1 cellular context compared by ENCODE assay signal in the genomic region with DNA sequence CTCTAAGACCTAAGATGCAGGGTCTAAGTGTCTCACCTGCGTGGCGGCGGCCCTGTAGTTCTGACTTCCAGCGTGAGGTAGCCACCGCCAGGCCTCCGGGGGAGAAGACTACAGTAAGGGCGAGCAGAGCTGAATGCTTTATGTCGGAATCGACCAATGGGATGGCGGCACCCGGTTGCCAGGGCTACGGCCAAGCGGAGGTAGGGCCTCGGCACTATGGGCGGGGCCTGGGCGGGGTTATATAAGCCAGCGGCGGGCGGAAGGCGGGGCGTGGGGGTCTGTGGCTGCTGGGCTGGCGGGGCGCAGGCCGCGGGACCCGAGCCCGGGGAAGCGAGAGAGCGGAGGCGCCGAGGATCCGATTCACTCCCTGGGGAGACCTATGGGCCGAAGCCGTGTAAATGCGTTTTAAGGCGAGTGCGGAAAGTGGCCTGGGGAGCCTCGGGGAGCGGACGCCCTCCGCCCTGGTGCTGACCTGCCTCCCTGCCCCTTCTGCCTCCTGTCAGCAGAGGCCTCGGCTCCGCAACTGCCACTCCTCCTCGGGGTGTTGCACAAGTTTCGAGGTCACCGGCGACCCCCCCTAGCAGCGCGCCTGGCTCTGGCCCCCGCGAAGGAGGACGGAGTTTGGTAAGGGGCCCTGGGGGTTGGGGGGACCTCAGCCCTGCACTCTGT.
TF ChIP-seq lines count a peak whose summit lies in the region.

Gene AZIN2, plus strand, starts transcription at position 269 of the 669 bp plus-strand sequence. CDS start 1,097 bp downstream, outside the sequence.

TF ChIP-seq in HepG2, 621 proteins besides CTCF, POLR2A, EP300 and RAD21 (continued from another document and continues in another):
- TF ChIP-seq, protein P1, sequence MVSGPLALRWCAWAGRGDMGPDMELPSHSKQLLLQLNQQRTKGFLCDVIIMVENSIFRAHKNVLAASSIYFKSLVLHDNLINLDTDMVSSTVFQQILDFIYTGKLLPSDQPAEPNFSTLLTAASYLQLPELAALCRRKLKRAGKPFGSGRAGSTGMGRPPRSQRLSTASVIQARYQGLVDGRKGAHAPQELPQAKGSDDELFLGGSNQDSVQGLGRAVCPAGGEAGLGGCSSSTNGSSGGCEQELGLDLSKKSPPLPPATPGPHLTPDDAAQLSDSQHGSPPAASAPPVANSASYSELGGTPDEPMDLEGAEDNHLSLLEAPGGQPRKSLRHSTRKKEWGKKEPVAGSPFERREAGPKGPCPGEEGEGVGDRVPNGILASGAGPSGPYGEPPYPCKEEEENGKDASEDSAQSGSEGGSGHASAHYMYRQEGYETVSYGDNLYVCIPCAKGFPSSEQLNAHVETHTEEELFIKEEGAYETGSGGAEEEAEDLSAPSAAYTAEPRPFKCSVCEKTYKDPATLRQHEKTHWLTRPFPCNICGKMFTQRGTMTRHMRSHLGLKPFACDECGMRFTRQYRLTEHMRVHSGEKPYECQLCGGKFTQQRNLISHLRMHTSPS (CRISPR knock-in tag; IDR thresholded peaks at IDR 0.05; ENCODE audit: low read depth) = peak; percentile 36; the same call in 1 of the 2 replicates
- no peak for TF ChIP-seq POGZ (CRISPR knock-in tag; IDR thresholded peaks at IDR 0.05)
- peak; percentile 85 for TF ChIP-seq SP4 (CRISPR knock-in tag; IDR thresholded peaks at IDR 0.05)
- peak; percentile 53; the same call in 1 of the 2 replicates for TF ChIP-seq ZNF234 (CRISPR knock-in tag; conservative IDR thresholded peaks at IDR 0.05)
- no peak for TF ChIP-seq ZNF510 (CRISPR knock-in tag; IDR thresholded peaks at IDR 0.05; ENCODE audit: low read depth)
- peak; percentile 68; the same call in 1 of the 2 replicates for TF ChIP-seq ZNF274 (CRISPR knock-in tag; IDR thresholded peaks at IDR 0.05)
- TF ChIP-seq ZFP37 (CRISPR knock-in tag; IDR thresholded peaks at IDR 0.05; ENCODE audit: borderline replicate concordance) = 0 out of 2 replicates have a peak, but pooled peaks have one; percentile 5
- peak; percentile 57; the same call in 1 of the 2 replicates for TF ChIP-seq ZGPAT (CRISPR knock-in tag; IDR thresholded peaks at IDR 0.05)
- no peak for TF ChIP-seq ATF7 (IDR thresholded peaks at IDR 0.05)
- TF ChIP-seq ATF7 (CRISPR knock-in tag; IDR thresholded peaks at IDR 0.05) = peak; percentile 36; the same call in 1 of the 2 replicates
- TF ChIP-seq, protein P2, sequence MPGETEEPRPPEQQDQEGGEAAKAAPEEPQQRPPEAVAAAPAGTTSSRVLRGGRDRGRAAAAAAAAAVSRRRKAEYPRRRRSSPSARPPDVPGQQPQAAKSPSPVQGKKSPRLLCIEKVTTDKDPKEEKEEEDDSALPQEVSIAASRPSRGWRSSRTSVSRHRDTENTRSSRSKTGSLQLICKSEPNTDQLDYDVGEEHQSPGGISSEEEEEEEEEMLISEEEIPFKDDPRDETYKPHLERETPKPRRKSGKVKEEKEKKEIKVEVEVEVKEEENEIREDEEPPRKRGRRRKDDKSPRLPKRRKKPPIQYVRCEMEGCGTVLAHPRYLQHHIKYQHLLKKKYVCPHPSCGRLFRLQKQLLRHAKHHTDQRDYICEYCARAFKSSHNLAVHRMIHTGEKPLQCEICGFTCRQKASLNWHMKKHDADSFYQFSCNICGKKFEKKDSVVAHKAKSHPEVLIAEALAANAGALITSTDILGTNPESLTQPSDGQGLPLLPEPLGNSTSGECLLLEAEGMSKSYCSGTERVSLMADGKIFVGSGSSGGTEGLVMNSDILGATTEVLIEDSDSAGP (CRISPR knock-in tag; IDR thresholded peaks at IDR 0.05; ENCODE audit: borderline replicate concordance) = peak; percentile 78; the same call in 1 of the 2 replicates
- TF ChIP-seq PATZ1 (CRISPR knock-in tag; IDR thresholded peaks at IDR 0.05) = peak; percentile 82
- TF ChIP-seq, protein P3, sequence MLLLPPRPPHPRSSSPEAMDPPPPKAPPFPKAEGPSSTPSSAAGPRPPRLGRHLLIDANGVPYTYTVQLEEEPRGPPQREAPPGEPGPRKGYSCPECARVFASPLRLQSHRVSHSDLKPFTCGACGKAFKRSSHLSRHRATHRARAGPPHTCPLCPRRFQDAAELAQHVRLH (CRISPR knock-in tag; IDR thresholded peaks at IDR 0.05; ENCODE audit: borderline replicate concordance, low read depth) = peak; percentile 29; the same call in 1 of the 2 replicates
- TF ChIP-seq SOX6 (IDR thresholded peaks at IDR 0.05) = no peak
- TF ChIP-seq SOX6 (CRISPR knock-in tag; IDR thresholded peaks at IDR 0.05) = no peak
- TF ChIP-seq ETV6 (CRISPR knock-in tag; conservative IDR thresholded peaks at IDR 0.05) = 0 out of 2 replicates have a peak, but pooled peaks have one; percentile 65
- TF ChIP-seq SMAD1 (CRISPR knock-in tag; IDR thresholded peaks at IDR 0.05; ENCODE audit: borderline replicate concordance, low read depth) = peak; percentile 78; the same call in 1 of the 2 replicates
- TF ChIP-seq ZFX (CRISPR knock-in tag; IDR thresholded peaks at IDR 0.05; ENCODE audit: low read depth) = peak; percentile 85
- peak; percentile 73; the same call in 1 of the 2 replicates for TF ChIP-seq KAT8 (CRISPR knock-in tag; IDR thresholded peaks at IDR 0.05)
- 0 out of 2 replicates have a peak, but pooled peaks have one; percentile 25 for TF ChIP-seq ZNF713 (CRISPR knock-in tag; IDR thresholded peaks at IDR 0.05)
- 0 out of 2 replicates have a peak, but pooled peaks have one; percentile 34 for TF ChIP-seq ATF3 (CRISPR knock-in tag; IDR thresholded peaks at IDR 0.05)
- 0 out of 2 replicates have a peak, but pooled peaks have one; percentile 20 for TF ChIP-seq YEATS2 (CRISPR knock-in tag; IDR thresholded peaks at IDR 0.05; ENCODE audit: borderline replicate concordance)
- TF ChIP-seq KAT7 (CRISPR knock-in tag; IDR thresholded peaks at IDR 0.05; ENCODE audit: borderline replicate concordance) = no peak; the same call in 1 of the 2 replicates
- peak; percentile 44; the same call in 1 of the 2 replicates for TF ChIP-seq ZNF441 (CRISPR knock-in tag; IDR thresholded peaks at IDR 0.05; ENCODE audit: borderline replicate concordance)
- 0 out of 2 replicates have a peak, but pooled peaks have one; percentile 28 for TF ChIP-seq ZNF343 (CRISPR knock-in tag; IDR thresholded peaks at IDR 0.05)
- TF ChIP-seq MTA1 (CRISPR knock-in tag; IDR thresholded peaks at IDR 0.05; ENCODE audit: borderline replicate concordance) = peak; percentile 29; the same call in 1 of the 2 replicates
- TF ChIP-seq, protein P4, sequence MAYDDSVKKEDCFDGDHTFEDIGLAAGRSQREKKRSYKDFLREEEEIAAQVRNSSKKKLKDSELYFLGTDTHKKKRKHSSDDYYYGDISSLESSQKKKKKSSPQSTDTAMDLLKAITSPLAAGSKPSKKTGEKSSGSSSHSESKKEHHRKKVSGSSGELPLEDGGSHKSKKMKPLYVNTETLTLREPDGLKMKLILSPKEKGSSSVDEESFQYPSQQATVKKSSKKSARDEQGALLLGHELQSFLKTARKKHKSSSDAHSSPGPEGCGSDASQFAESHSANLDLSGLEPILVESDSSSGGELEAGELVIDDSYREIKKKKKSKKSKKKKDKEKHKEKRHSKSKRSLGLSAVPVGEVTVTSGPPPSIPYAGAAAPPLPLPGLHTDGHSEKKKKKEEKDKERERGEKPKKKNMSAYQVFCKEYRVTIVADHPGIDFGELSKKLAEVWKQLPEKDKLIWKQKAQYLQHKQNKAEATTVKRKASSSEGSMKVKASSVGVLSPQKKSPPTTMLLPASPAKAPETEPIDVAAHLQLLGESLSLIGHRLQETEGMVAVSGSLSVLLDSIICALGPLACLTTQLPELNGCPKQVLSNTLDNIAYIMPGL (CRISPR knock-in tag; IDR thresholded peaks at IDR 0.05; ENCODE audit: borderline replicate concordance in 1 of 2, low read depth in 1 of 2) = peak; percentile 18 to 35; a peak in 1 of 4 replicates
- TF ChIP-seq, protein P5, sequence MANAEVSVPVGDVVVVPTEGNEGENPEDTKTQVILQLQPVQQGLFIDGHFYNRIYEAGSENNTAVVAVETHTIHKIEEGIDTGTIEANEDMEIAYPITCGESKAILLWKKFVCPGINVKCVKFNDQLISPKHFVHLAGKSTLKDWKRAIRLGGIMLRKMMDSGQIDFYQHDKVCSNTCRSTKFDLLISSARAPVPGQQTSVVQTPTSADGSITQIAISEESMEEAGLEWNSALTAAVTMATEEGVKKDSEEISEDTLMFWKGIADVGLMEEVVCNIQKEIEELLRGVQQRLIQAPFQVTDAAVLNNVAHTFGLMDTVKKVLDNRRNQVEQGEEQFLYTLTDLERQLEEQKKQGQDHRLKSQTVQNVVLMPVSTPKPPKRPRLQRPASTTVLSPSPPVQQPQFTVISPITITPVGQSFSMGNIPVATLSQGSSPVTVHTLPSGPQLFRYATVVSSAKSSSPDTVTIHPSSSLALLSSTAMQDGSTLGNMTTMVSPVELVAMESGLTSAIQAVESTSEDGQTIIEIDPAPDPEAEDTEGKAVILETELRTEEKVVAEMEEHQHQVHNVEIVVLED (CRISPR knock-in tag; IDR thresholded peaks at IDR 0.05; ENCODE audit: borderline replicate concordance) = peak; percentile 54; the same call in 1 of the 2 replicates
- TF ChIP-seq ATRX (CRISPR knock-in tag; IDR thresholded peaks at IDR 0.05; ENCODE audit: borderline replicate concordance) = no peak
- peak; percentile 57; the same call in 1 of the 2 replicates for TF ChIP-seq ERF (CRISPR knock-in tag; IDR thresholded peaks at IDR 0.05)
- 0 out of 2 replicates have a peak, but pooled peaks have one; percentile 49 for TF ChIP-seq ZNF616 (CRISPR knock-in tag; IDR thresholded peaks at IDR 0.05; ENCODE audit: low read depth)
- TF ChIP-seq ZNF484 (CRISPR knock-in tag; IDR thresholded peaks at IDR 0.05; ENCODE audit: borderline replicate concordance, low read depth) = no peak
- peak; percentile 95; the same call in 2 of the 3 replicates for TF ChIP-seq MXI1 (IDR thresholded peaks at IDR 0.05; ENCODE audit: borderline replicate concordance, low read depth, low read length)
- TF ChIP-seq ZFY (CRISPR knock-in tag; IDR thresholded peaks at IDR 0.05) = peak; percentile 83
- TF ChIP-seq, protein P6, sequence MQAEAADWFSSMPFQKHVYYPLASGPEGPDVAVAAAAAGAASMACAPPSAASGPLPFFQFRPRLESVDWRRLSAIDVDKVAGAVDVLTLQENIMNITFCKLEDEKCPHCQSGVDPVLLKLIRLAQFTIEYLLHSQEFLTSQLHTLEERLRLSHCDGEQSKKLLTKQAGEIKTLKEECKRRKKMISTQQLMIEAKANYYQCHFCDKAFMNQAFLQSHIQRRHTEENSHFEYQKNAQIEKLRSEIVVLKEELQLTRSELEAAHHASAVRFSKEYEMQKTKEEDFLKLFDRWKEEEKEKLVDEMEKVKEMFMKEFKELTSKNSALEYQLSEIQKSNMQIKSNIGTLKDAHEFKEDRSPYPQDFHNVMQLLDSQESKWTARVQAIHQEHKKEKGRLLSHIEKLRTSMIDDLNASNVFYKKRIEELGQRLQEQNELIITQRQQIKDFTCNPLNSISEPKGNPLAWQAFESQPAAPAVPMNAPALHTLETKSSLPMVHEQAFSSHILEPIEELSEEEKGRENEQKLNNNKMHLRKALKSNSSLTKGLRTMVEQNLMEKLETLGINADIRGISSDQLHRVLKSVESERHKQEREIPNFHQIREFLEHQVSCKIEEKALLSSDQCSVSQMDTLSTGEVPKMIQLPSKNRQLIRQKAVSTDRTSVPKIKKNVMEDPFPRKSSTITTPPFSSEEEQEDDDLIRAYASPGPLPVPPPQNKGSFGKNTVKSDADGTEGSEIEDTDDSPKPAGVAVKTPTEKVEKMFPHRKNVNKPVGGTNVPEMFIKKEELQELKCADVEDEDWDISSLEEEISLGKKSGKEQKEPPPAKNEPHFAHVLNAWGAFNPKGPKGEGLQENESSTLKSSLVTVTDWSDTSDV (CRISPR knock-in tag; IDR thresholded peaks at IDR 0.05) = no peak
- peak; percentile 98 for TF ChIP-seq DR1 (CRISPR knock-in tag; IDR thresholded peaks at IDR 0.05)
